Comparison of ENCODE assay signal across 11 cellular contexts in genomic region chr6:70210462-70210861, GRCh38.
DNase-seq lines count a peak whose midpoint lies in the region; ATAC-seq and TF ChIP-seq lines count a peak whose summit lies in the region.
"Had no signal": no experiment of that assay in that cellular context is flagged by ENCODE, and none has a peak within 500 bp of the region (broad histone marks: within the 10 kb centered on the region; RNA-seq: fewer than 3 reads in every experiment).

No MANE protein-coding gene starts in this region.

- DNase-seq in DND-41, result no peak
- DNase-seq in WERI-Rb-1, result no peak
- no peak for DNase-seq in right lobe of liver
- DNase-seq in SHP77 treated with DMSO at 0.1 percent for 48 hours (lab: John Stamatoyannopoulos, UW), result no peak
- DNase-seq in immature natural killer cell, result no peak
- DNase-seq in lower leg skin (ENCODE audit: low spot score in 2 of 2), result no peak
- DNase-seq in NK-92 treated with Interleukin-12 subunit alpha and Interleukin-12 subunit beta, amount 100 ng/mL, for 24 hours (lab: John Stamatoyannopoulos, UW), result no peak

- no peaks in the 10 kb centered on the region for H4K20me1 ChIP-seq in DND-41 (ENCODE audit: insufficient read depth, low read length)

- H3K36me3 ChIP-seq in DND-41 (ENCODE audit: insufficient read depth, low read length) (no peaks in the 10 kb centered on the region), WERI-Rb-1 (no peaks in the 10 kb centered on the region), right lobe of liver (no peaks in the 10 kb centered on the region)
- H3K36me3 ChIP-seq: thoracic aorta had no signal

- H3K9me3 ChIP-seq in DND-41 (ENCODE audit: insufficient read depth, low read length, severe bottlenecking) (no peaks in the 10 kb centered on the region), WERI-Rb-1 (ENCODE audit: severe bottlenecking) (no peaks in the 10 kb centered on the region), right lobe of liver (no peaks in the 10 kb centered on the region)
- H3K9me3 ChIP-seq: thoracic aorta had no signal

- intact Hi-C loops in right lobe of liver (cut with DNase I), result no loop called here
- intact Hi-C loops in lower leg skin (cut with DNase I; ENCODE audit: low total_unique reads), result no loop called here

- H3K4me1 Mint-ChIP-seq in immature natural killer cell, result no peaks in the 10 kb centered on the region

- H3K36me3 Mint-ChIP-seq in immature natural killer cell, result no peaks in the 10 kb centered on the region

- H3K4me3 Mint-ChIP-seq in immature natural killer cell, result no peak overlapping the region

- no peaks in the 10 kb centered on the region for H3K27me3 ChIP-seq in DND-41 (ENCODE audit: insufficient read depth, low read length, poor library complexity)
- H3K27me3 ChIP-seq in WERI-Rb-1 (ENCODE audit: insufficient read depth, low read depth, severe bottlenecking), result no peaks in the 10 kb centered on the region
- peaks cover 0 to 5% of the 10 kb centered on the region in 2 donors for H3K27me3 ChIP-seq in right lobe of liver

- 22% methylated on average over 2 of the region's 2 CpGs for WGBS in right lobe of liver (ENCODE audit: insufficient coverage, low coverage, low lambda C conversion rate, missing lambda C conversion rate)
- WGBS in lower leg skin, 2 donors, result 55 to 62% methylated on average over 2 of the region's 2 CpGs

- H3K4me1 ChIP-seq in DND-41 (ENCODE audit: insufficient read depth, low read length), result no peaks in the 10 kb centered on the region
- H3K4me1 ChIP-seq in right lobe of liver, result no peaks in the 10 kb centered on the region

- H2AFZ ChIP-seq in DND-41 (ENCODE audit: low read depth, low read length), result no peak overlapping the region

- H3K4me3 ChIP-seq in DND-41 (ENCODE audit: low read depth in 1 of 2, low read length in 2 of 2) (no peak overlapping the region), WERI-Rb-1 (ENCODE audit: low read depth, low read length) (no peak overlapping the region), right lobe of liver (no peak overlapping the region), lower leg skin (ENCODE audit: low read depth, poor library complexity, severe bottlenecking) (no peak overlapping the region)
- H3K4me3 ChIP-seq: skin epidermis, thoracic aorta had no signal

- H3K27me3 Mint-ChIP-seq in immature natural killer cell (ENCODE audit: low read depth in 3 of 3), result peaks cover 0 to 2% (median 0%) of the 10 kb centered on the region in 3 donors

- ATAC-seq in DND-41 (ENCODE audit: insufficient read depth, low read depth), result no peak
- peak; percentile 47 for ATAC-seq in HG02678 (IDR thresholded peaks at IDR 0.05; ENCODE audit: unreplicated experiment)
- ATAC-seq in right lobe of liver, result peak in 2 of 4 donors; percentile 26 to 38
- ATAC-seq: Right ventricle myocardium inferior had no signal

- TF ChIP-seq POLR2A in right lobe of liver (IDR thresholded peaks at IDR 0.05), result no peak
- no peak for TF ChIP-seq POLR2A in lower leg skin (IDR thresholded peaks at IDR 0.05)

- no peak overlapping the region for H3K4me2 ChIP-seq in DND-41 (ENCODE audit: insufficient read depth, low read length)

- H3K27ac ChIP-seq in DND-41 (ENCODE audit: low read length) (no peak overlapping the region), WERI-Rb-1 (no peak overlapping the region), right lobe of liver (no peak overlapping the region)
- H3K27ac ChIP-seq: skin epidermis, thoracic aorta had no signal

- H3K27ac Mint-ChIP-seq in immature natural killer cell, result no peak overlapping the region

- H3K9ac ChIP-seq in DND-41 (ENCODE audit: low read depth, low read length), result no peak overlapping the region

- H3K9me3 Mint-ChIP-seq in immature natural killer cell, result peaks cover 0 to 1% (median 0%) of the 10 kb centered on the region in 6 donors

- TF ChIP-seq CTCF in DND-41 (IDR thresholded peaks at IDR 0.05; ENCODE audit: borderline replicate concordance, extremely low read depth, low read length, poor library complexity, severe bottlenecking) (peak; percentile 28), WERI-Rb-1 (IDR thresholded peaks at IDR 0.05; ENCODE audit: low read depth, low read length) (0 out of 2 replicates have a peak, but pooled peaks have one; percentile 16), right lobe of liver (IDR thresholded peaks at IDR 0.05) (peak; percentile 16 to 32 (median 26)), lower leg skin (IDR thresholded peaks at IDR 0.05) (no peak)

- no peaks in the 10 kb centered on the region for H3K79me2 ChIP-seq in DND-41 (ENCODE audit: insufficient read depth, low read length)

Comparison
In these comparisons a context has a peak if more than half of its experiments do, and no peak if none do; other contexts are left out.
1. CTCF ChIP-seq: peak in DND-41 (single experiment), WERI-Rb-1 (single experiment) and right lobe of liver (4 of 4); none in lower leg skin (0 of 3).